ENCODE assay signal across 29 cellular contexts in genomic region chr16:29873319-29873718, GRCh38. TPM values are rescaled to one million over a fixed set of nuclear protein-coding genes. Genes with fewer than 3 reads are reported as not detected.
"Had no signal": no experiment of that assay in that cellular context is flagged by ENCODE, and none has a peak within 500 bp of the region (broad histone marks: within the 10 kb centered on the region; RNA-seq: fewer than 3 reads in every experiment).

No MANE protein-coding gene starts in this region.

- H3K36me3 ChIP-seq: esophagus squamous epithelium, gastrocnemius medialis, heart right ventricle, left lung, lower lobe of right lung had no signal

- H3K4me3 ChIP-seq: coronary artery, esophagus squamous epithelium, gastrocnemius medialis, heart right ventricle, left lung, lower lobe of right lung, mucosa of descending colon had no signal

- H3K27ac ChIP-seq: coronary artery, epithelial cell of prostate, esophagus squamous epithelium, gastrocnemius medialis, heart right ventricle, left lung, lower lobe of right lung had no signal

- DNase-seq: cerebellar nuclear complex; effector CD8-positive, alpha-beta T cell; effector memory CD8-positive, alpha-beta T cell; endodermal cell; erythroblast; esophagus squamous epithelium; foreskin fibroblast; foreskin melanocyte; gastrocnemius medialis; glutamatergic neuron; head of caudate nucleus; heart right ventricle; hippocampal formation; immature natural killer cell; islet precursor cell; kidney; left cardiac atrium; left lung; left ventricle myocardium superior; lower lobe of right lung; mesenchymal stem cell; mucosa of descending colon had no signal

- H3K36me3 Mint-ChIP-seq: immature natural killer cell had no signal

- FAIRE-seq: colon, endometrium, kidney had no signal

- H3K4me1 ChIP-seq: gastrocnemius medialis had no signal

- ATAC-seq: effector memory CD8-positive, alpha-beta T cell; esophagus mucosa; gastrocnemius medialis; left cardiac atrium; left lung; left ventricle myocardium superior; lower lobe of right lung; mucosa of descending colon had no signal

- H3K9me3 Mint-ChIP-seq: immature natural killer cell, mesothelial cell of epicardium had no signal

- H3K9me3 ChIP-seq: esophagus squamous epithelium, gastrocnemius medialis, heart right ventricle, left lung, lower lobe of right lung, mucosa of descending colon had no signal

- H3K4me3 Mint-ChIP-seq: effector memory CD8-positive, alpha-beta T cell; endodermal cell; immature natural killer cell; mesothelial cell of epicardium had no signal

- H3K27ac Mint-ChIP-seq: effector memory CD8-positive, alpha-beta T cell; endodermal cell; immature natural killer cell; mesothelial cell of epicardium had no signal

RNA-seq across cellular contexts. Expression of gene SEZ6L2, which starts 26.0 kb away (rescaled TPM):
- polyA plus RNA-seq: immature natural killer cell had no signal

RNA-seq across cellular contexts. Expression of gene ASPHD1, which starts 27.0 kb away (rescaled TPM):
- total RNA-seq: gastrocnemius medialis, lower leg skin had no signal
- polyA plus RNA-seq: immature natural killer cell had no signal
